In genomic region chr11:2088746-2089535, GRCh38 we compare ENCODE assay signal across 13 cellular contexts. TPM values are rescaled to one million over a fixed set of nuclear protein-coding genes. Genes with fewer than 3 reads are reported as not detected.
DNase-seq lines count a peak whose midpoint lies in the region; ATAC-seq, FAIRE-seq and TF ChIP-seq lines count a peak whose summit lies in the region.
"Had no signal": no experiment of that assay in that cellular context is flagged by ENCODE, and none has a peak within 500 bp of the region (broad histone marks: within the 10 kb centered on the region; RNA-seq: fewer than 3 reads in every experiment).

No MANE protein-coding gene starts in this region.

- CTCF ChIA-PET in A549 (lab: Yijun Ruan, JAX), result interaction anchor here (0.9 to 3.2 kb wide), 10 partner anchors 8 to 62 kb away, joined by 3 to 21 read pairs (median 4); no protein-coding TSS in a partner anchor

- in situ Hi-C loops in ACHN (cut with HindIII; ENCODE audit: low pct_ligation_motif_present, low pct_unique_long_range_greater_than_20kb, low sequenced_read_pairs), result no loop called here

- TF ChIP-seq CTCF in A549 (IDR thresholded peaks at IDR 0.05), result no peak
- peak; percentile 23 for TF ChIP-seq CTCF in VCaP (conservative IDR thresholded peaks at IDR 0.05)

- DNase-seq in A549 (ENCODE audit: low read depth in 1 of 2, low spot score in 1 of 2) (peak; percentile 37 to 57), ELR (ENCODE audit: low read depth) (peak; percentile 30), islet precursor cell (peak; percentile 52), NCI-H524 (lab: John Stamatoyannopoulos, UW) (no peak), ACHN (no peak), GM19238 (ENCODE audit: insufficient read length, low spot score) (no peak), COLO829 (ENCODE audit: low spot score) (no peak)
- DNase-seq: effector memory CD4-positive, alpha-beta T cell; NCI-H1092 treated with DMSO at 0.1 percent for 48 hours had no signal

- 86% methylated on average over 19 of the region's 19 CpGs for WGBS in A549 (ENCODE audit: missing lambda C conversion rate)

- no peaks in the 10 kb centered on the region for H3K4me1 ChIP-seq in A549

- TF ChIP-seq POLR2A in A549 (IDR thresholded peaks at IDR 0.05; ENCODE audit: low read length), result no peak

- POLR2A ChIA-PET in A549 (lab: Yijun Ruan, JAX), result interaction anchor here (1.0 kb wide), 1 partner anchor 12 kb away, joined by 3 read pairs; no protein-coding TSS in a partner anchor

- ATAC-seq in A549, result peak; percentile 69 to 82; a peak in 5 of 6 replicates
- ATAC-seq: SK-N-SH treated with all-trans-retinoic acid at 6 μM for 48 hours had no signal

- TF ChIP-seq RAD21 in A549 (conservative IDR thresholded peaks at IDR 0.05 in 1 of 2, IDR thresholded peaks at IDR 0.05 in 1 of 2), result no peak

- H3K4me3 ChIP-seq in A549, result no peak overlapping the region
- H3K4me3 ChIP-seq: mucosa of descending colon had no signal

- H3K9me3 ChIP-seq in A549, result peaks cover 13% of the 10 kb centered on the region

- TF ChIP-seq EP300 in A549 (IDR thresholded peaks at IDR 0.05), result no peak

- H3K27ac ChIP-seq in A549 (no peak overlapping the region), VCaP (no peak overlapping the region)
- H3K27ac ChIP-seq: HL-60 had no signal

- FAIRE-seq in A549 (lab: Jason Lieb, UNC), result no peak

- H3K4me2 ChIP-seq in A549, result no peak overlapping the region

TF ChIP-seq in A549, 52 proteins besides CTCF, POLR2A, EP300 and RAD21:
- TF ChIP-seq USF2 (IDR thresholded peaks at IDR 0.05), result no peak
- TF ChIP-seq CBX8 (IDR thresholded peaks at IDR 0.05), result no peak
- no peak for TF ChIP-seq FOSL2 (IDR thresholded peaks at IDR 0.05)
- no peak for TF ChIP-seq FOSL2 (CRISPR knock-in tag; IDR thresholded peaks at IDR 0.05)
- TF ChIP-seq TFCP2L1 (CRISPR knock-in tag; IDR thresholded peaks at IDR 0.05), result no peak
- no peak for TF ChIP-seq GATA3 (IDR thresholded peaks at IDR 0.05; ENCODE audit: borderline replicate concordance)
- TF ChIP-seq PHF8 (IDR thresholded peaks at IDR 0.05; ENCODE audit: borderline replicate concordance, low read depth), result no peak
- TF ChIP-seq NPAS2 (CRISPR knock-in tag; IDR thresholded peaks at IDR 0.05; ENCODE audit: borderline replicate concordance), result no peak
- TF ChIP-seq CEBPB (IDR thresholded peaks at IDR 0.05), result no peak
- TF ChIP-seq HMGXB4 (CRISPR knock-in tag; IDR thresholded peaks at IDR 0.05; ENCODE audit: borderline replicate concordance), result no peak
- TF ChIP-seq POLR2AphosphoS2 (conservative IDR thresholded peaks at IDR 0.05; ENCODE audit: low read length), result no peak
- TF ChIP-seq HEYL (CRISPR knock-in tag; IDR thresholded peaks at IDR 0.05), result no peak
- TF ChIP-seq NFE2L2 (conservative IDR thresholded peaks at IDR 0.05; ENCODE audit: low read length), result no peak
- no peak for TF ChIP-seq MAZ (IDR thresholded peaks at IDR 0.05; ENCODE audit: borderline replicate concordance, low read depth, low read length)
- TF ChIP-seq KDM5A (IDR thresholded peaks at IDR 0.05), result no peak
- no peak for TF ChIP-seq CBX2 (IDR thresholded peaks at IDR 0.05; ENCODE audit: borderline replicate concordance, low read depth)
- TF ChIP-seq CHD4 (IDR thresholded peaks at IDR 0.05; ENCODE audit: borderline replicate concordance), result no peak
- TF ChIP-seq HOXB13 (CRISPR knock-in tag; IDR thresholded peaks at IDR 0.05; ENCODE audit: low read depth), result no peak

RNA-seq across cellular contexts. Expression of gene IGF2, which starts 50.2 kb away (rescaled TPM):
- polyA plus RNA-seq in A549 (2011; rRNA removed) (2.0 and 4.9 TPM in 2 replicates), A549 (2017; fragmentation: RNase III; extraction: RNeasy Plus Mini Kit Qiagen cat#74134 plus additional on column Dnase treatment) (1.1 to 4.2 TPM (median 2.9 TPM) in 3 replicates)
- polyA plus RNA-seq in A549 (2012; cell fraction: cytosol; rRNA removed), result 1.4 and 1.6 TPM in 2 replicates
- 1.3 and 1.7 TPM in 2 replicates for polyA plus RNA-seq in A549 (2012; cell fraction: nucleus; rRNA removed)
- polyA minus RNA-seq in A549 (2011; rRNA and poly(A)+ RNA removed), result 8.9 and 10.0 TPM in 2 replicates

Comparison
In these comparisons a context has a peak if more than half of its experiments do, and no peak if none do; other contexts are left out.
1. DNase-seq: peak in A549 (2 of 2), ELR (single experiment) and islet precursor cell (single experiment); none in NCI-H524 (0 of 2), ACHN (single experiment), GM19238 (single experiment) and COLO829 (single experiment).